ENCODE assay signal across 36 cellular contexts in the genomic region with DNA sequence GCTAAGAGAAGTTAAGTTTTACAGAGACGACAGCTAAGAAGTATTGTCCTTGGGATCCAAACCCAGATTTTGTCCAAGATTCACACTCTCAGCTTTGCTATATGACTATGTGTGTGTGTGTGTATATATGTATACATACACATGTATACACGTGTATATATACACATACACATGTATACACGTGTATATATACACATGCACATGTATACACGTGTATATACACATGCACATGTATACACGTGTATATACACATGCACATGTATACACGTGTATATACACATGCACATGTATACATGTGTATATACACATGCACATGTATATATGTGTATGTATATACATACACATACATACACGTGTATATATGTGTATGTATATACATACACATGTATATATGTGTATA.
"Had no signal": no experiment of that assay in that cellular context is flagged by ENCODE, and none has a peak within 500 bp of the region (broad histone marks: within the 10 kb centered on the region; RNA-seq: fewer than 3 reads in every experiment).

No MANE protein-coding gene starts in this region.

- H3K4me3 Mint-ChIP-seq: activated B cell treated with CpG ODN at 0.5 μM for 24 hours; activated CD4-positive, alpha-beta memory T cell treated with anti-CD3 and anti-CD28 coated beads for 36 hours; activated CD4-positive, alpha-beta T cell treated with anti-CD3 and anti-CD28 coated beads, Interleukin-2, amount 10 ng/mL, durations not matched to agents 24 days and 14 days; activated CD8-positive, alpha-beta T cell treated with anti-CD3 and anti-CD28 coated beads for 36 hours; activated naive CD4-positive, alpha-beta T cell treated with anti-CD3 and anti-CD28 coated beads for 36 hours; activated naive CD8-positive, alpha-beta T cell treated with anti-CD3 and anti-CD28 coated beads for 36 hours; activated T-cell treated with anti-CD3 and anti-CD28 coated beads, Interleukin-2, amount 50 U/mL, for 4 hours; activated T-cell treated with anti-CD3 and anti-CD28 coated beads, Interleukin-2, amount 50 U/mL, for 72 hours; activated T-helper 1 cell treated with anti-CD3 and anti-CD28 coated beads, Interleukin-12 subunit alpha, Interleukin-12 subunit beta, Interleukin-2, Interleukin-4 antibody, amounts not matched to agents 30 ng/mL and 10 ng/mL and 1 ng/mL, durations not matched to agents 14 hours and 24 hours and 36 hours; activated T-helper 17 cell treated with anti-CD3 and anti-CD28 coated beads, Interleukin-2, amount 50 U/mL, for 72 hours; T-helper 1 cell treated with Interleukin-12 subunit alpha and Interleukin-12 subunit beta and Interleukin-4 antibody, amounts not matched to agents 30 μg/mL and 1 μg/mL, for 36 hours; T-helper 2 cell treated with Interferon-gamma antibody and Interleukin-4, amounts not matched to agents 5 μg/mL and 100 μg/mL, for 36 hours had no signal

- H3K36me3 Mint-ChIP-seq: activated CD4-positive, alpha-beta memory T cell treated with anti-CD3 and anti-CD28 coated beads for 36 hours; activated naive CD4-positive, alpha-beta T cell treated with anti-CD3 and anti-CD28 coated beads, Interleukin-2, amount 50 U/mL, for 72 hours; activated naive CD8-positive, alpha-beta T cell treated with anti-CD3 and anti-CD28 coated beads for 36 hours had no signal

- DNase-seq: activated B cell treated with CpG ODN at 0.5 μM for 24 hours; activated CD4-positive, alpha-beta memory T cell treated with anti-CD3 and anti-CD28 coated beads for 36 hours; activated CD4-positive, alpha-beta T cell treated with anti-CD3 and anti-CD28 coated beads for 4 hours; activated CD4-positive, alpha-beta T cell treated with anti-CD3 and anti-CD28 coated beads, Interleukin-2, amount 10 ng/mL, durations not matched to agents 24 days and 14 days; activated CD4-positive, alpha-beta T cell treated with anti-CD3 and anti-CD28 coated beads, Interleukin-2, amount 50 U/mL, for 1 hour; activated CD4-positive, alpha-beta T cell treated with anti-CD3 and anti-CD28 coated beads, Interleukin-2, amount 50 U/mL, for 4 hours; activated CD4-positive, CD25-positive, alpha-beta regulatory T cell treated with anti-CD3 and anti-CD28 coated beads, Interleukin-2, amount 50 U/mL, for 72 hours; activated CD8-positive, alpha-beta memory T cell treated with anti-CD3 and anti-CD28 coated beads, Interleukin-2, amount 50 U/mL, for 4 hours; activated CD8-positive, alpha-beta T cell treated with anti-CD3 and anti-CD28 coated beads for 36 hours; activated effector memory CD4-positive, alpha-beta T cell treated with anti-CD3 and anti-CD28 coated beads, Interleukin-2, amount 50 U/mL, for 16 hours; activated gamma-delta T cell treated with Interleukin-2 at 50 U/mL for 16 hours; activated naive CD4-positive, alpha-beta T cell; activated naive CD4-positive, alpha-beta T cell treated with anti-CD3 and anti-CD28 coated beads for 36 hours; activated naive CD4-positive, alpha-beta T cell treated with anti-CD3 and anti-CD28 coated beads, Interleukin-2, amount 50 U/mL, for 16 hours; activated naive CD8-positive, alpha-beta T cell treated with anti-CD3 and anti-CD28 coated beads for 36 hours; activated T-cell treated with anti-CD3 and anti-CD28 coated beads for 4 hours; activated T-cell treated with anti-CD3 and anti-CD28 coated beads, Interleukin-2, amount 50 U/mL, for 1 hour; activated T-cell treated with anti-CD3 and anti-CD28 coated beads, Interleukin-2, amount 50 U/mL, for 4 hours; activated T-cell treated with anti-CD3 and anti-CD28 coated beads, Interleukin-2, amount 50 U/mL, for 72 hours; adrenal gland; amniotic stem cell; aorta; body of pancreas; brain microvascular endothelial cell; central memory CD4-positive, alpha-beta T cell; T-helper 1 cell; T-helper 2 cell; T-helper 9 cell had no signal

- H3K27me3 ChIP-seq: adrenal gland, body of pancreas, brain microvascular endothelial cell, breast epithelium had no signal

- FAIRE-seq: astrocyte had no signal

- ATAC-seq: activated CD8-positive, alpha-beta T cell treated with anti-CD3 and anti-CD28 coated beads for 36 hours; activated naive CD4-positive, alpha-beta T cell treated with anti-CD3 and anti-CD28 coated beads, Interleukin-2, amount 50 U/mL, for 72 hours; activated T-cell treated with anti-CD3 and anti-CD28 coated beads, Interleukin-2, amount 50 U/mL, for 4 hours; activated T-cell treated with anti-CD3 and anti-CD28 coated beads, Interleukin-2, amount 50 U/mL, for 72 hours; activated T-helper 17 cell treated with anti-CD3 and anti-CD28 coated beads, Interleukin-2, amount 50 U/mL, for 72 hours; body of pancreas had no signal

- H3K9me3 ChIP-seq: adrenal gland, body of pancreas, breast epithelium had no signal

- H3K27ac Mint-ChIP-seq: activated B cell treated with CpG ODN at 0.5 μM for 24 hours; activated CD4-positive, alpha-beta memory T cell treated with anti-CD3 and anti-CD28 coated beads for 36 hours; activated CD4-positive, alpha-beta T cell treated with anti-CD3 and anti-CD28 coated beads, Interleukin-2, amount 10 ng/mL, durations not matched to agents 24 days and 14 days; activated CD8-positive, alpha-beta T cell treated with anti-CD3 and anti-CD28 coated beads for 36 hours; activated naive CD4-positive, alpha-beta T cell treated with anti-CD3 and anti-CD28 coated beads for 36 hours; activated naive CD4-positive, alpha-beta T cell treated with anti-CD3 and anti-CD28 coated beads, Interleukin-2, amount 50 U/mL, for 72 hours; activated naive CD8-positive, alpha-beta T cell treated with anti-CD3 and anti-CD28 coated beads for 36 hours; activated T-cell treated with anti-CD3 and anti-CD28 coated beads, Interleukin-2, amount 50 U/mL, for 72 hours; activated T-helper 1 cell treated with anti-CD3 and anti-CD28 coated beads, Interleukin-12 subunit alpha, Interleukin-12 subunit beta, Interleukin-2, Interleukin-4 antibody, amounts not matched to agents 30 ng/mL and 10 ng/mL and 1 ng/mL, durations not matched to agents 14 hours and 24 hours and 36 hours; activated T-helper 17 cell treated with anti-CD3 and anti-CD28 coated beads, Interleukin-2, amount 50 U/mL, for 72 hours; T-helper 1 cell treated with Interleukin-12 subunit alpha and Interleukin-12 subunit beta and Interleukin-4 antibody, amounts not matched to agents 30 μg/mL and 1 μg/mL, for 36 hours; T-helper 2 cell treated with Interferon-gamma antibody and Interleukin-4, amounts not matched to agents 5 μg/mL and 100 μg/mL, for 36 hours had no signal

- H3K4me1 ChIP-seq: adrenal gland, breast epithelium had no signal

- H3K27ac ChIP-seq: adrenal gland, body of pancreas, brain microvascular endothelial cell, breast epithelium, VCaP had no signal

- H3K36me3 ChIP-seq: adrenal gland, brain microvascular endothelial cell, breast epithelium had no signal

- H3K4me3 ChIP-seq: adrenal gland, body of pancreas, breast epithelium had no signal

- H3K9me3 Mint-ChIP-seq: activated B cell treated with CpG ODN at 0.5 μM for 24 hours; activated CD4-positive, alpha-beta memory T cell treated with anti-CD3 and anti-CD28 coated beads for 36 hours; activated CD4-positive, alpha-beta T cell treated with anti-CD3 and anti-CD28 coated beads, Interleukin-2, amount 10 ng/mL, durations not matched to agents 24 days and 14 days; activated CD8-positive, alpha-beta T cell treated with anti-CD3 and anti-CD28 coated beads for 36 hours; activated naive CD4-positive, alpha-beta T cell treated with anti-CD3 and anti-CD28 coated beads for 36 hours; activated naive CD4-positive, alpha-beta T cell treated with anti-CD3 and anti-CD28 coated beads, Interleukin-2, amount 50 U/mL, for 72 hours; activated naive CD8-positive, alpha-beta T cell treated with anti-CD3 and anti-CD28 coated beads for 36 hours; activated T-cell treated with anti-CD3 and anti-CD28 coated beads, Interleukin-2, amount 50 U/mL, for 4 hours; activated T-cell treated with anti-CD3 and anti-CD28 coated beads, Interleukin-2, amount 50 U/mL, for 72 hours; activated T-helper 1 cell treated with anti-CD3 and anti-CD28 coated beads, Interleukin-12 subunit alpha, Interleukin-12 subunit beta, Interleukin-2, Interleukin-4 antibody, amounts not matched to agents 30 ng/mL and 10 ng/mL and 1 ng/mL, durations not matched to agents 14 hours and 24 hours and 36 hours; activated T-helper 17 cell treated with anti-CD3 and anti-CD28 coated beads, Interleukin-2, amount 50 U/mL, for 72 hours; T-helper 1 cell treated with Interleukin-12 subunit alpha and Interleukin-12 subunit beta and Interleukin-4 antibody, amounts not matched to agents 30 μg/mL and 1 μg/mL, for 36 hours; T-helper 2 cell treated with Interferon-gamma antibody and Interleukin-4, amounts not matched to agents 5 μg/mL and 100 μg/mL, for 36 hours had no signal
